ENCODE assay signal across 8 cellular contexts in the genomic region with DNA sequence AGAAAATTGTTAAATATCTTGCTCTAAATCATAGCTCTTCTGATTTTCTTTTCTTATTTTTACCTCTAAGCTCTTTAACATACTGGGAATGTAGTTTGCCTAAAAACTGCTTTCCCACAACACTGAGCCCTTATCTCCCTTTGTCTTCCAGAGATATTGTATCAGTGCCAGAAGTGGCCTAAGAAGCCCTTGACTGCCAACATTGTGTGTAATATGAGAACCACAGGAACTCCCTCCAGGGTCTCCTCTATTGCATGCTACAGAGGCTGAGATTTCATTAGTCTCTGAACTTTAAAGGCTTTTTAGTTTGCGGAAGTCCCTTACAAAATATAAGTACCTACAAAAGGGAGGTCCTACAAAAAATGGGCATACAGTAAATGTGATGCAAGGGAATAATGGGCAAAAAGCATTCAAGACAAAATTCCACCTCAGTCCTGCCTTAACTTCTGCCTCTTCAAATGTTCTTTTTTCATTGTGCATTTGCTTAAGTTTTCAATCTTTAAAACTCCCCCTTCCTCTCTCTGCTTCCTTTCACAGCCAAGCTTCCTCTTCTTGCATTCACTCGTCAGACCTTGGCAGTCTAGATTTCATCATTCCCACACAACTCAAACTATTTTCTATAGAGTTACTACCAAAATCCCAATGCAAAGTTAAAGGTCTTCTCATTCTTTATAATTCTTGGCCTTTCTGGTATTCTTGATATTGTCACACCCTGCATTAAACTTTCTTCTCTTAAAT.
DNase-seq lines count a peak whose midpoint lies in the region; ATAC-seq, FAIRE-seq and TF ChIP-seq lines count a peak whose summit lies in the region.

No MANE protein-coding gene starts in this region.

- CTCF ChIA-PET in T-cell (lab: Charles Lee) = no interaction called here

- H3K27ac Mint-ChIP-seq in T-cell = no peak overlapping the region
- H3K27ac Mint-ChIP-seq in activated naive CD4-positive, alpha-beta T cell treated with anti-CD3 and anti-CD28 coated beads, Interleukin-2, amount 50 U/mL, for 72 hours = no peak overlapping the region

- no peaks in the 10 kb centered on the region for H3K27me3 ChIP-seq in bronchial epithelial cell (ENCODE audit: control insufficient read depth, insufficient read depth, low read length)

- H3K4me3 Mint-ChIP-seq in T-cell = no peak overlapping the region

- FAIRE-seq in bronchial epithelial cell (lab: Jason Lieb, UNC) = no peak

- ATAC-seq in T-cell (replicated peaks in 1 of 4) = no peak
- no peak for ATAC-seq in activated naive CD4-positive, alpha-beta T cell treated with anti-CD3 and anti-CD28 coated beads, Interleukin-2, amount 50 U/mL, for 72 hours
- ATAC-seq in activated CD4-positive, CD25-positive, alpha-beta regulatory T cell treated with anti-CD3 and anti-CD28 coated beads, Interleukin-2, amount 50 U/mL, for 24 hours = no peak

- POLR2A ChIA-PET in T-cell (lab: Charles Lee) = no interaction called here

- peaks cover 0 to 6% of the 10 kb centered on the region in 2 donors for H3K27me3 Mint-ChIP-seq in T-cell

- no peak overlapping the region for H3K4me3 ChIP-seq in bronchial epithelial cell (ENCODE audit: low read depth, low read length)

- no peak for TF ChIP-seq CTCF in bronchial epithelial cell (IDR thresholded peaks at IDR 0.05; ENCODE audit: insufficient read depth, low read length, severe bottlenecking)

- H3K4me1 Mint-ChIP-seq in T-cell = no peaks in the 10 kb centered on the region

- no peaks in the 10 kb centered on the region for H3K9me3 Mint-ChIP-seq in T-cell
- no peaks in the 10 kb centered on the region for H3K9me3 Mint-ChIP-seq in activated naive CD4-positive, alpha-beta T cell treated with anti-CD3 and anti-CD28 coated beads, Interleukin-2, amount 50 U/mL, for 72 hours

- H3K36me3 Mint-ChIP-seq in T-cell = no peaks in the 10 kb centered on the region
- H3K36me3 Mint-ChIP-seq in activated naive CD4-positive, alpha-beta T cell treated with anti-CD3 and anti-CD28 coated beads, Interleukin-2, amount 50 U/mL, for 72 hours = no peaks in the 10 kb centered on the region

- DNase-seq in EL (peak; percentile 88), NCI-H2107 (lab: John Stamatoyannopoulos, UW) (peak; percentile 10), bronchial epithelial cell (ENCODE audit: low read depth) (peak; percentile 67), non-pigmented ciliary epithelial cell (ENCODE audit: low read depth) (peak; percentile 53), T-cell (no peak)
- DNase-seq in stimulated activated CD4-positive, alpha-beta T cell treated with anti-CD3 and anti-CD28 coated beads, Interleukin-4, amount 100 ng/mL, for 4 hours = no peak
- no peak for DNase-seq in activated naive CD4-positive, alpha-beta T cell treated with anti-CD3 and anti-CD28 coated beads, Interleukin-2, amount 50 U/mL, for 72 hours (ENCODE audit: low spot score in 2 of 2)

- no peaks in the 10 kb centered on the region for H3K36me3 ChIP-seq in bronchial epithelial cell (ENCODE audit: control insufficient read depth, insufficient read depth, low read length)

Comparison
In these comparisons a context has a peak if more than half of its experiments do, and no peak if none do; other contexts are left out.
1. DNase-seq: peak in EL (single experiment), NCI-H2107 (single experiment), bronchial epithelial cell (single experiment) and non-pigmented ciliary epithelial cell (single experiment); none in stimulated activated CD4-positive, alpha-beta T cell treated with anti-CD3 and anti-CD28 coated beads, Interleukin-4, amount 100 ng/mL, for 4 hours (0 of 2), T-cell (0 of 34) and activated naive CD4-positive, alpha-beta T cell treated with anti-CD3 and anti-CD28 coated beads, Interleukin-2, amount 50 U/mL, for 72 hours (0 of 2).